ENCODE assay signal across 1 cellular context in the genomic region with DNA sequence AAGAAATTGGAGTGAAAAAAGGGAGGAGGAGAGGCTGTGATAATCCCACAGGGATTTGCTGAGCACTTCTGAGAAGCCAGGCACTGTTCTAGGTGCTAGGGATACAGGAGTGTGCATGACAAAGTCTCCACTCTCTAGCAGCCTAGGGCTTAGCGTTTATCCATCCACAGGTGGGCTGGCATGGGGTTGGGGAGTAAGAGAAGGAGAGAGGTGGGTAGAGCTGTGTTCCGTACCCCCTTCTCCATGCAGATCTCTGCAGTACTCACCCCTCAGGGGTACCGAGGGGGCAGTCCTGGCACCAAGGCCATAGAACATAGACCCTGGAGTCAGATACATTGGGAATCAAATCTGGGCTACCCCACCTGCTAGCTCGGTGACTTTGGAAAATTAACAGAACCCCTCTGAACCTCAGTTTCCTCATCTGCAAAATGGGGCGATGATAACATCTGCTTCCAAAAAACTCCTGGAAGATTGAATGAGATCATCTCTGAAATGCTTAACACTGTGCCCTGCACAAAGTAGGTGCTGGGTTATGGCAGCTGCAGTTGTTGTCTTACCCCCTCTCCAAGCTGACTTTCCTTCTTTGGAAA.
TF ChIP-seq lines count a peak whose summit lies in the region.

No MANE protein-coding gene starts in this region.

TF ChIP-seq in GM23338, 12 proteins besides CTCF, POLR2A, EP300 and RAD21 (continued from another document):
- TF ChIP-seq ZNF462 (CRISPR knock-in tag; IDR thresholded peaks at IDR 0.05), result no peak
- TF ChIP-seq POLR2AphosphoS5 (IDR thresholded peaks at IDR 0.05; ENCODE audit: low read depth), result no peak
- TF ChIP-seq EZH2phosphoT487 (IDR thresholded peaks at IDR 0.05; ENCODE audit: unreplicated experiment), result no peak
- no peak for TF ChIP-seq ZNF114 (CRISPR knock-in tag; IDR thresholded peaks at IDR 0.05)
- no peak for TF ChIP-seq ZNF331 (CRISPR knock-in tag; IDR thresholded peaks at IDR 0.05; ENCODE audit: low read depth)
- TF ChIP-seq CREB1 (CRISPR knock-in tag; IDR thresholded peaks at IDR 0.05; ENCODE audit: low read depth), result no peak
- TF ChIP-seq JUNB (IDR thresholded peaks at IDR 0.05; ENCODE audit: unreplicated experiment), result no peak
- no peak for TF ChIP-seq REST (IDR thresholded peaks at IDR 0.05; ENCODE audit: unreplicated experiment)
- TF ChIP-seq, protein P1, sequence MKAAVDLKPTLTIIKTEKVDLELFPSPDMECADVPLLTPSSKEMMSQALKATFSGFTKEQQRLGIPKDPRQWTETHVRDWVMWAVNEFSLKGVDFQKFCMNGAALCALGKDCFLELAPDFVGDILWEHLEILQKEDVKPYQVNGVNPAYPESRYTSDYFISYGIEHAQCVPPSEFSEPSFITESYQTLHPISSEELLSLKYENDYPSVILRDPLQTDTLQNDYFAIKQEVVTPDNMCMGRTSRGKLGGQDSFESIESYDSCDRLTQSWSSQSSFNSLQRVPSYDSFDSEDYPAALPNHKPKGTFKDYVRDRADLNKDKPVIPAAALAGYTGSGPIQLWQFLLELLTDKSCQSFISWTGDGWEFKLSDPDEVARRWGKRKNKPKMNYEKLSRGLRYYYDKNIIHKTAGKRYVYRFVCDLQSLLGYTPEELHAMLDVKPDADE (IDR thresholded peaks at IDR 0.05), result no peak
- no peak for TF ChIP-seq STAT1 (IDR thresholded peaks at IDR 0.05; ENCODE audit: unreplicated experiment)
- TF ChIP-seq EZH2 (IDR thresholded peaks at IDR 0.05; ENCODE audit: low read depth, unreplicated experiment), result no peak
TF ChIP-seq in GM23338: peak in this region for 0.
